In genomic region chrX:53080628-53081580, GRCh38 we compare ENCODE assay signal across 8 cellular contexts. TPM values are rescaled to one million over a fixed set of nuclear protein-coding genes. Genes with fewer than 3 reads are reported as not detected.
DNase-seq lines count a peak whose midpoint lies in the region; ATAC-seq, FAIRE-seq and TF ChIP-seq lines count a peak whose summit lies in the region.

No MANE protein-coding gene starts in this region.

- H3K27me3 Mint-ChIP-seq in activated CD4-positive, alpha-beta memory T cell treated with anti-CD3 and anti-CD28 coated beads for 36 hours, result no peaks in the 10 kb centered on the region

- H3K4me3 ChIP-seq in small intestine (ENCODE audit: low read depth in 1 of 2, low read length in 2 of 2) (no peak overlapping the region), WERI-Rb-1 (ENCODE audit: low read depth, low read length) (no peak overlapping the region)

- H3K9me3 ChIP-seq in small intestine (ENCODE audit: control insufficient read depth, low read depth) (no peaks in the 10 kb centered on the region), WERI-Rb-1 (ENCODE audit: severe bottlenecking) (no peaks in the 10 kb centered on the region)

- TF ChIP-seq CTCF in WERI-Rb-1 (IDR thresholded peaks at IDR 0.05; ENCODE audit: low read depth, low read length), result no peak

- DNase-seq in HCEC 1CT (peak; percentile 25), fibroblast of peridontal ligament (ENCODE audit: extremely low read depth) (peak; percentile 35), small intestine (no peak), WERI-Rb-1 (no peak), T1000 (lab: John Stamatoyannopoulos, UW) (no peak), RCC 7860 (ENCODE audit: low spot score) (no peak)
- DNase-seq in activated CD4-positive, alpha-beta memory T cell treated with anti-CD3 and anti-CD28 coated beads for 36 hours, result peak; percentile 51

- no peaks in the 10 kb centered on the region for H3K4me1 ChIP-seq in small intestine (ENCODE audit: control insufficient read depth in 2 of 2, insufficient read depth in 1 of 2, low read depth in 1 of 2, low read length in 1 of 2)

- POLR2A ChIA-PET in activated CD4-positive, alpha-beta memory T cell treated with anti-CD3 and anti-CD28 coated beads for 36 hours (lab: Charles Lee), result interaction anchor here (0.6 to 2.5 kb wide), 2 partner anchors 8 to 1927 kb away, joined by 4 to 17 read pairs; no protein-coding TSS in a partner anchor

- CTCF ChIA-PET in activated CD4-positive, alpha-beta memory T cell treated with anti-CD3 and anti-CD28 coated beads for 36 hours (lab: Charles Lee), result no interaction called here

- peaks cover 34% of the 10 kb centered on the region for H3K4me1 Mint-ChIP-seq in activated CD4-positive, alpha-beta memory T cell treated with anti-CD3 and anti-CD28 coated beads for 36 hours (ENCODE audit: low read depth)

- H3K27me3 ChIP-seq in small intestine (ENCODE audit: control insufficient read depth in 2 of 2, insufficient read depth in 2 of 2, low read length in 2 of 2) (no peaks in the 10 kb centered on the region), WERI-Rb-1 (ENCODE audit: insufficient read depth, low read depth, severe bottlenecking) (peaks cover 9% of the 10 kb centered on the region)

- H3K4me3 Mint-ChIP-seq in activated CD4-positive, alpha-beta memory T cell treated with anti-CD3 and anti-CD28 coated beads for 36 hours, result peak overlapping the region; percentile 76

- H3K36me3 ChIP-seq in small intestine (ENCODE audit: control insufficient read depth in 2 of 2, insufficient read depth in 2 of 2, low read length in 2 of 2) (peaks cover 0 to 4% of the 10 kb centered on the region in 2 donors), WERI-Rb-1 (peaks cover 21% of the 10 kb centered on the region)

- ATAC-seq in HG02840 (IDR thresholded peaks at IDR 0.05; ENCODE audit: low FRiP score, unreplicated experiment), result no peak

- intact Hi-C loops in activated CD4-positive, alpha-beta memory T cell treated with anti-CD3 and anti-CD28 coated beads for 36 hours (cut with micrococcal nuclease), result loop anchor here (10.0 kb wide), 1 partner anchor 964 kb away; the partner anchor contains the start of gene PHF8

- FAIRE-seq in small intestine (lab: Jason Lieb, UNC) (peak; percentile 10), RCC 7860 (lab: Jason Lieb, UNC) (no peak)

- peaks cover 24% of the 10 kb centered on the region for H3K36me3 Mint-ChIP-seq in activated CD4-positive, alpha-beta memory T cell treated with anti-CD3 and anti-CD28 coated beads for 36 hours

- peak overlapping the region; percentile 93 for H3K27ac Mint-ChIP-seq in activated CD4-positive, alpha-beta memory T cell treated with anti-CD3 and anti-CD28 coated beads for 36 hours

- 17 to 47% (median 30%) methylated on average over 13 to 16 of the region's 17 CpGs for WGBS in small intestine, 3 donors

- no peaks in the 10 kb centered on the region for H3K9me3 Mint-ChIP-seq in activated CD4-positive, alpha-beta memory T cell treated with anti-CD3 and anti-CD28 coated beads for 36 hours

- H3K27ac ChIP-seq in small intestine (ENCODE audit: low read depth in 1 of 2, low read length in 1 of 2) (peak overlapping the region in 1 of 2 donors; percentile 82), WERI-Rb-1 (no peak overlapping the region)

RNA-seq across cellular contexts. Expression of gene TSPYL2, which starts 1.3 kb away (rescaled TPM):
- total RNA-seq in activated CD4-positive, alpha-beta memory T cell treated with anti-CD3 and anti-CD28 coated beads for 36 hours, result 10 to 100 TPM; 70.6 to 72.8 TPM
- polyA plus RNA-seq in small intestine, result 10 to 100 TPM in 1 of 3 donors, 1 to 10 TPM in 2; 6.7 to 20.7 (median 10.0) TPM

RNA-seq across cellular contexts. Expression of gene KANTR, which starts 13.0 kb away (rescaled TPM):
- total RNA-seq in activated CD4-positive, alpha-beta memory T cell treated with anti-CD3 and anti-CD28 coated beads for 36 hours, result 1 to 10 TPM; 5.9 to 6.4 TPM
- polyA plus RNA-seq in small intestine, result 1 to 10 TPM; 1.4 to 4.5 (median 3.5) TPM

RNA-seq across cellular contexts. Expression of gene GPR173, which starts 32.3 kb away (rescaled TPM):
- not detected for total RNA-seq in activated CD4-positive, alpha-beta memory T cell treated with anti-CD3 and anti-CD28 coated beads for 36 hours
- 1 to 10 TPM in 1 of 3 donors, under 1 TPM in 1, not detected in 1; 0.27 to 1.5 TPM for polyA plus RNA-seq in small intestine

Comparison
In these comparisons a context has a peak if more than half of its experiments do, and no peak if none do; other contexts are left out.
1. DNase-seq: peak in HCEC 1CT (single experiment), activated CD4-positive, alpha-beta memory T cell treated with anti-CD3 and anti-CD28 coated beads for 36 hours (single experiment) and fibroblast of peridontal ligament (single experiment); none in small intestine (single experiment), WERI-Rb-1 (single experiment), T1000 (single experiment) and RCC 7860 (single experiment).